In genomic region chrX:136718091-136718490, GRCh38 we compare ENCODE assay signal across 22 cellular contexts.
DNase-seq lines count a peak whose midpoint lies in the region; ATAC-seq, FAIRE-seq and TF ChIP-seq lines count a peak whose summit lies in the region.
"Had no signal": no experiment of that assay in that cellular context is flagged by ENCODE, and none has a peak within 500 bp of the region (broad histone marks: within the 10 kb centered on the region; RNA-seq: fewer than 3 reads in every experiment).

No MANE protein-coding gene starts in this region.

- intact Hi-C loops in CD4-positive, alpha-beta T cell (cut with DNase I, micrococcal nuclease) = loop anchor here in 1 of 2 experiments (10.0 kb wide), 1 partner anchor 47 kb away; no protein-coding TSS in a partner anchor
- intact Hi-C loops in pancreas (cut with DNase I) (no loop called here), Calu3 (cut with micrococcal nuclease; ENCODE audit: unreplicated experiment) (no loop called here)

- DNase-seq in CD4-positive, alpha-beta T cell = no peak
- DNase-seq in central memory CD8-positive, alpha-beta T cell (ENCODE audit: low spot score in 2 of 2) = no peak
- DNase-seq in pancreas (no peak), Calu3 (no peak), DMS153 treated with DMSO at 0.1 percent for 48 hours (lab: John Stamatoyannopoulos, UW; ENCODE audit: unreplicated experiment) (no peak), SHP77 (lab: John Stamatoyannopoulos, UW) (no peak)
- DNase-seq: ACHN; AML-193; BE2C; CD4-positive, alpha-beta memory T cell; COR-L47; DMS153; DMS79; EL; GDM1; GOT3; HFFc6 had no signal

- H3K4me1 Mint-ChIP-seq in CD4-positive, alpha-beta T cell (ENCODE audit: low read depth) = peaks cover 62% of the 10 kb centered on the region
- peaks cover 38% of the 10 kb centered on the region for H3K4me1 Mint-ChIP-seq in central memory CD8-positive, alpha-beta T cell
- H3K4me1 Mint-ChIP-seq in Calu3 (ENCODE audit: low read depth, unreplicated experiment) = no peaks in the 10 kb centered on the region

- H3K4me3 ChIP-seq in pancreas = no peak overlapping the region
- H3K4me3 ChIP-seq: BLaER1 treated with 17β-estradiol and CSF1 and Interleukin-3, amounts not matched to agents 10 nM and 100 nM; GM12878; HAP-1 had no signal

- H3K27me3 Mint-ChIP-seq in CD4-positive, alpha-beta T cell = no peaks in the 10 kb centered on the region
- no peaks in the 10 kb centered on the region for H3K27me3 Mint-ChIP-seq in central memory CD8-positive, alpha-beta T cell
- H3K27me3 Mint-ChIP-seq in Calu3 (ENCODE audit: unreplicated experiment) = peaks cover 14% of the 10 kb centered on the region
- H3K27me3 Mint-ChIP-seq: CD4-positive, alpha-beta memory T cell had no signal

- WGBS in pancreas, 2 donors = 17 to 31% methylated on average over 2 of the region's 2 CpGs

- H3K9me3 Mint-ChIP-seq in CD4-positive, alpha-beta T cell = peaks cover 2% of the 10 kb centered on the region
- no peaks in the 10 kb centered on the region for H3K9me3 Mint-ChIP-seq in central memory CD8-positive, alpha-beta T cell
- H3K9me3 Mint-ChIP-seq in Calu3 (ENCODE audit: low read depth, unreplicated experiment) = no peaks in the 10 kb centered on the region
- H3K9me3 Mint-ChIP-seq: HFFc6 had no signal

- no peak for ATAC-seq in CD4-positive, alpha-beta T cell (ENCODE audit: poor library complexity)
- no peak for ATAC-seq in central memory CD8-positive, alpha-beta T cell (replicated peaks; ENCODE audit: extremely low read depth, poor library complexity, severe bottlenecking)
- ATAC-seq in pancreas = no peak
- ATAC-seq: GM12878 had no signal

- BruUV-seq in Calu3 (replicated peaks; lab: Mats Ljungman, UMichigan) = no TSS peak

- peak overlapping the region; percentile 97 for H3K27ac Mint-ChIP-seq in CD4-positive, alpha-beta T cell
- peak overlapping the region; percentile 62 for H3K27ac Mint-ChIP-seq in central memory CD8-positive, alpha-beta T cell (ENCODE audit: low read depth)
- H3K27ac Mint-ChIP-seq in Calu3 (ENCODE audit: unreplicated experiment) = no peak overlapping the region
- H3K27ac Mint-ChIP-seq: CD14-positive monocyte, HFFc6 had no signal

- FAIRE-seq in pancreas (lab: Jason Lieb, UNC) = peak; percentile 92
- FAIRE-seq: GM12878, H54 had no signal

- no peak for TF ChIP-seq CTCF in CD4-positive, alpha-beta T cell (IDR thresholded peaks at IDR 0.05)
- TF ChIP-seq CTCF in pancreas (IDR thresholded peaks at IDR 0.05) = no peak
- no peak for TF ChIP-seq CTCF in Calu3 (IDR thresholded peaks at IDR 0.05; ENCODE audit: unreplicated experiment)

- no peak overlapping the region for H3K4me3 Mint-ChIP-seq in CD4-positive, alpha-beta T cell
- H3K4me3 Mint-ChIP-seq in central memory CD8-positive, alpha-beta T cell = no peak overlapping the region
- no peak overlapping the region for H3K4me3 Mint-ChIP-seq in Calu3 (ENCODE audit: low read depth, unreplicated experiment)
- H3K4me3 Mint-ChIP-seq: CD14-positive monocyte, HFFc6 had no signal

- no peaks in the 10 kb centered on the region for H3K36me3 ChIP-seq in pancreas
- H3K36me3 ChIP-seq: BE2C, HAP-1 had no signal

- H3K27ac ChIP-seq in CD4-positive, alpha-beta T cell (ENCODE audit: low read depth, low read length) = no peak overlapping the region
- no peak overlapping the region for H3K27ac ChIP-seq in pancreas
- H3K27ac ChIP-seq: BLaER1 treated with 17β-estradiol and CSF1 and Interleukin-3, amounts not matched to agents 10 nM and 100 nM had no signal

- H3K27me3 ChIP-seq in CD4-positive, alpha-beta T cell (ENCODE audit: control insufficient read depth, insufficient read depth, low read length) = no peaks in the 10 kb centered on the region
- H3K27me3 ChIP-seq in pancreas = peaks cover 0 to 6% (median 0%) of the 10 kb centered on the region in 4 donors
- H3K27me3 ChIP-seq: BE2C had no signal

- H3K9me3 ChIP-seq in CD4-positive, alpha-beta T cell (ENCODE audit: control insufficient read depth, low read length) = no peaks in the 10 kb centered on the region
- no peaks in the 10 kb centered on the region for H3K9me3 ChIP-seq in pancreas
- H3K9me3 ChIP-seq: BE2C, HAP-1 had no signal

- H3K36me3 Mint-ChIP-seq in CD4-positive, alpha-beta T cell (ENCODE audit: low read depth) = peaks cover 53% of the 10 kb centered on the region
- H3K36me3 Mint-ChIP-seq in central memory CD8-positive, alpha-beta T cell (ENCODE audit: insufficient read depth) = peaks cover 4% of the 10 kb centered on the region
- no peaks in the 10 kb centered on the region for H3K36me3 Mint-ChIP-seq in Calu3 (ENCODE audit: insufficient read depth, unreplicated experiment)

- CTCF ChIA-PET in CD4-positive, alpha-beta T cell (lab: Charles Lee) = interaction anchor here (1.0 kb wide), 1 partner anchor 11 kb away, joined by 3 read pairs; no protein-coding TSS in a partner anchor
- CTCF ChIA-PET in Calu3 (lab: Charles Lee) = no interaction called here

- no peaks in the 10 kb centered on the region for H3K4me1 ChIP-seq in pancreas
- H3K4me1 ChIP-seq: BE2C had no signal

- POLR2A ChIA-PET in CD4-positive, alpha-beta T cell (lab: Charles Lee) = no interaction called here
